18 cellular contexts compared by ENCODE assay signal in genomic region chr9:116020146-116020545, GRCh38.
"Had no signal": no experiment of that assay in that cellular context is flagged by ENCODE, and none has a peak within 500 bp of the region (broad histone marks: within the 10 kb centered on the region; RNA-seq: fewer than 3 reads in every experiment).

No MANE protein-coding gene starts in this region.

- ATAC-seq: gastroesophageal sphincter; left lobe of liver; mucosa of descending colon; natural killer cell; stimulated activated memory B cell treated with anti-CD40 and anti-IgM and Interleukin-4, amounts not matched to agents 10 μg/mL and 1 μg/mL and 100 μg/mL, for 72 hours; upper lobe of right lung had no signal

- H3K27me3 ChIP-seq: esophagus squamous epithelium, gastroesophageal sphincter, right atrium auricular region, sigmoid colon, tibial artery, upper lobe of right lung had no signal

- H3K9me3 ChIP-seq: esophagus squamous epithelium, gastroesophageal sphincter, mucosa of descending colon, right atrium auricular region, sigmoid colon, tibial artery, upper lobe of right lung had no signal

- H3K27me3 Mint-ChIP-seq: dendritic cell treated with granulocyte-macrophage colony-stimulating factor and Interleukin-4, amounts not matched to agents 40 ng/mL and 50 ng/mL, for 4 days; stimulated activated memory B cell treated with anti-CD40 and anti-IgM and Interleukin-4, amounts not matched to agents 10 μg/mL and 1 μg/mL and 100 μg/mL, for 72 hours had no signal

- H3K27ac Mint-ChIP-seq: dendritic cell treated with granulocyte-macrophage colony-stimulating factor and Interleukin-4, amounts not matched to agents 40 ng/mL and 50 ng/mL, for 4 days; natural killer cell; stimulated activated memory B cell treated with anti-CD40 and anti-IgM and Interleukin-4, amounts not matched to agents 10 μg/mL and 1 μg/mL and 100 μg/mL, for 72 hours; stimulated activated naive CD8-positive, alpha-beta T cell treated with anti-CD3 and anti-CD28 coated beads, Interleukin-15, Interleukin-2, amounts not matched to agents 100 ng/mL and 50 ng/mL, for 24 hours had no signal

- H3K36me3 Mint-ChIP-seq: natural killer cell; stimulated activated memory B cell treated with anti-CD40 and anti-IgM and Interleukin-4, amounts not matched to agents 10 μg/mL and 1 μg/mL and 100 μg/mL, for 72 hours had no signal

- H3K4me1 Mint-ChIP-seq: natural killer cell; neural crest cell; stimulated activated memory B cell treated with anti-CD40 and anti-IgM and Interleukin-4, amounts not matched to agents 10 μg/mL and 1 μg/mL and 100 μg/mL, for 72 hours had no signal

- H3K4me3 ChIP-seq: esophagus squamous epithelium, gastroesophageal sphincter, mucosa of descending colon, right atrium auricular region, sigmoid colon, tibial artery, upper lobe of right lung had no signal

- H3K36me3 ChIP-seq: esophagus squamous epithelium, gastroesophageal sphincter, right atrium auricular region, sigmoid colon, tibial artery, upper lobe of right lung had no signal

- H3K4me3 Mint-ChIP-seq: dendritic cell treated with granulocyte-macrophage colony-stimulating factor and Interleukin-4, amounts not matched to agents 40 ng/mL and 50 ng/mL, for 4 days; natural killer cell; neural crest cell; stimulated activated memory B cell treated with anti-CD40 and anti-IgM and Interleukin-4, amounts not matched to agents 10 μg/mL and 1 μg/mL and 100 μg/mL, for 72 hours; stimulated activated naive CD8-positive, alpha-beta T cell treated with anti-CD3 and anti-CD28 coated beads, Interleukin-15, Interleukin-2, amounts not matched to agents 100 ng/mL and 50 ng/mL, for 24 hours had no signal

- DNase-seq: esophagus squamous epithelium; glutamatergic neuron; islet precursor cell; mucosa of descending colon; natural killer cell; posterior cingulate gyrus; sigmoid colon; small intestine; stimulated activated CD4-positive, alpha-beta T cell treated with anti-CD3 and anti-CD28 coated beads, Interleukin-4, amount 100 ng/mL, for 24 hours; tibial artery; upper lobe of right lung had no signal

- H3K4me1 ChIP-seq: esophagus squamous epithelium, gastroesophageal sphincter, right atrium auricular region, sigmoid colon, tibial artery, upper lobe of right lung had no signal
